Comparison of ENCODE assay signal across 1 cellular context in genomic region chr1:46413596-46413985, GRCh38.
TF ChIP-seq lines count a peak whose summit lies in the region.

No MANE protein-coding gene starts in this region.

TF ChIP-seq in IMR-90, 13 proteins besides CTCF, POLR2A, EP300 and RAD21 (continued from another document):
- TF ChIP-seq NFE2L2 (IDR thresholded peaks at IDR 0.05; ENCODE audit: low read depth, low read length) (no peak), MAFK (IDR thresholded peaks at IDR 0.05; ENCODE audit: low read depth, low read length) (no peak), FOS (IDR thresholded peaks at IDR 0.05; ENCODE audit: low read depth, low read length) (no peak), MXI1 (IDR thresholded peaks at IDR 0.05; ENCODE audit: borderline replicate concordance, low read depth, low read length) (no peak), RCOR1 (IDR thresholded peaks at IDR 0.05; ENCODE audit: insufficient replicate concordance, low read length) (no peak), USF2 (IDR thresholded peaks at IDR 0.05; ENCODE audit: low read depth, low read length) (no peak)
